ENCODE assay signal across 1 cellular context in the genomic region with DNA sequence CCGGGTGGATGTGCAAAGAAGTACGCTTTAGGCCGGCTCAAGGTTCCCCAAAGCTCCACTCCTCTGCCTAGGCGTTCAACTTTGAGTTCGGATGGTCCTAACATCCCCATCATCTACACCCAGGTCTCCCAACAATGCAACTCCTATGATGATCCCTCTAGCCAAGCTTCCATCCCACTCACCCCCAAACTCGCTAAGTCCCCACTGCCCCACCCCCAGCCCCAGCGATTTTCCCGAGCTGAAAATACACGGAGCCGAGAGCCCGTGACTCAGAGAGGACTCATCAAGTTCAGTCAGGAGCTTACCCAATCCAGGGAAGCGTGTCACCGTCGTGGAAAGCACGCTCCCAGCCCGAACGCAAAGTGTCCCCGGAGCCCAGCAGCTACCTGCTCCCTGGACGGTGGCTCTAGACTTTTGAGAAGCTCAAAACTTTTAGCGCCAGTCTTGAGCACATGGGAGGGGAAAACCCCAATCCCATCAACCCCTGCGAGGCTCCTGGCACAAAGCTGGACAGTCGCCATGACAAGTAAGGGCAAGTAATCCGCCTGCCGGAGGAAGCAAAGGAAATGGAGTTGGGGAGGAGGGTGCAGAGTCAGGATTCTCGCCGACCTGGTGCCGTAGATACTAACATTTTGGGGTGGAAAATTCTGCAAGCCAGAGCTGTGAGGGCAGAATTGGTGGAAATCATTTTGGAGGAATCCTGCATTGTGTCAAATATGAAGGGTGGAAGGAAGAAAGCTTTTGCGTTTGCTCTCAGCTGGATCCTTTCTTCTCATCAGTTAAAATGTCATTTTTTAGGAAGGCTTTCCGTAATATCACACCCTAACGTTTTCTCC.
A peak's percentile ranks its signal among the peaks of the same experiment; 100 is the strongest.
TF ChIP-seq lines count a peak whose summit lies in the region.

A gene (minus strand): TSS at position 419 of the 836 bp plus-strand sequence. CDS start 10,896 bp downstream, outside the sequence.

TF ChIP-seq in GM23338, 12 proteins besides CTCF, POLR2A, EP300 and RAD21 (continued from another document):
- TF ChIP-seq, protein P1, sequence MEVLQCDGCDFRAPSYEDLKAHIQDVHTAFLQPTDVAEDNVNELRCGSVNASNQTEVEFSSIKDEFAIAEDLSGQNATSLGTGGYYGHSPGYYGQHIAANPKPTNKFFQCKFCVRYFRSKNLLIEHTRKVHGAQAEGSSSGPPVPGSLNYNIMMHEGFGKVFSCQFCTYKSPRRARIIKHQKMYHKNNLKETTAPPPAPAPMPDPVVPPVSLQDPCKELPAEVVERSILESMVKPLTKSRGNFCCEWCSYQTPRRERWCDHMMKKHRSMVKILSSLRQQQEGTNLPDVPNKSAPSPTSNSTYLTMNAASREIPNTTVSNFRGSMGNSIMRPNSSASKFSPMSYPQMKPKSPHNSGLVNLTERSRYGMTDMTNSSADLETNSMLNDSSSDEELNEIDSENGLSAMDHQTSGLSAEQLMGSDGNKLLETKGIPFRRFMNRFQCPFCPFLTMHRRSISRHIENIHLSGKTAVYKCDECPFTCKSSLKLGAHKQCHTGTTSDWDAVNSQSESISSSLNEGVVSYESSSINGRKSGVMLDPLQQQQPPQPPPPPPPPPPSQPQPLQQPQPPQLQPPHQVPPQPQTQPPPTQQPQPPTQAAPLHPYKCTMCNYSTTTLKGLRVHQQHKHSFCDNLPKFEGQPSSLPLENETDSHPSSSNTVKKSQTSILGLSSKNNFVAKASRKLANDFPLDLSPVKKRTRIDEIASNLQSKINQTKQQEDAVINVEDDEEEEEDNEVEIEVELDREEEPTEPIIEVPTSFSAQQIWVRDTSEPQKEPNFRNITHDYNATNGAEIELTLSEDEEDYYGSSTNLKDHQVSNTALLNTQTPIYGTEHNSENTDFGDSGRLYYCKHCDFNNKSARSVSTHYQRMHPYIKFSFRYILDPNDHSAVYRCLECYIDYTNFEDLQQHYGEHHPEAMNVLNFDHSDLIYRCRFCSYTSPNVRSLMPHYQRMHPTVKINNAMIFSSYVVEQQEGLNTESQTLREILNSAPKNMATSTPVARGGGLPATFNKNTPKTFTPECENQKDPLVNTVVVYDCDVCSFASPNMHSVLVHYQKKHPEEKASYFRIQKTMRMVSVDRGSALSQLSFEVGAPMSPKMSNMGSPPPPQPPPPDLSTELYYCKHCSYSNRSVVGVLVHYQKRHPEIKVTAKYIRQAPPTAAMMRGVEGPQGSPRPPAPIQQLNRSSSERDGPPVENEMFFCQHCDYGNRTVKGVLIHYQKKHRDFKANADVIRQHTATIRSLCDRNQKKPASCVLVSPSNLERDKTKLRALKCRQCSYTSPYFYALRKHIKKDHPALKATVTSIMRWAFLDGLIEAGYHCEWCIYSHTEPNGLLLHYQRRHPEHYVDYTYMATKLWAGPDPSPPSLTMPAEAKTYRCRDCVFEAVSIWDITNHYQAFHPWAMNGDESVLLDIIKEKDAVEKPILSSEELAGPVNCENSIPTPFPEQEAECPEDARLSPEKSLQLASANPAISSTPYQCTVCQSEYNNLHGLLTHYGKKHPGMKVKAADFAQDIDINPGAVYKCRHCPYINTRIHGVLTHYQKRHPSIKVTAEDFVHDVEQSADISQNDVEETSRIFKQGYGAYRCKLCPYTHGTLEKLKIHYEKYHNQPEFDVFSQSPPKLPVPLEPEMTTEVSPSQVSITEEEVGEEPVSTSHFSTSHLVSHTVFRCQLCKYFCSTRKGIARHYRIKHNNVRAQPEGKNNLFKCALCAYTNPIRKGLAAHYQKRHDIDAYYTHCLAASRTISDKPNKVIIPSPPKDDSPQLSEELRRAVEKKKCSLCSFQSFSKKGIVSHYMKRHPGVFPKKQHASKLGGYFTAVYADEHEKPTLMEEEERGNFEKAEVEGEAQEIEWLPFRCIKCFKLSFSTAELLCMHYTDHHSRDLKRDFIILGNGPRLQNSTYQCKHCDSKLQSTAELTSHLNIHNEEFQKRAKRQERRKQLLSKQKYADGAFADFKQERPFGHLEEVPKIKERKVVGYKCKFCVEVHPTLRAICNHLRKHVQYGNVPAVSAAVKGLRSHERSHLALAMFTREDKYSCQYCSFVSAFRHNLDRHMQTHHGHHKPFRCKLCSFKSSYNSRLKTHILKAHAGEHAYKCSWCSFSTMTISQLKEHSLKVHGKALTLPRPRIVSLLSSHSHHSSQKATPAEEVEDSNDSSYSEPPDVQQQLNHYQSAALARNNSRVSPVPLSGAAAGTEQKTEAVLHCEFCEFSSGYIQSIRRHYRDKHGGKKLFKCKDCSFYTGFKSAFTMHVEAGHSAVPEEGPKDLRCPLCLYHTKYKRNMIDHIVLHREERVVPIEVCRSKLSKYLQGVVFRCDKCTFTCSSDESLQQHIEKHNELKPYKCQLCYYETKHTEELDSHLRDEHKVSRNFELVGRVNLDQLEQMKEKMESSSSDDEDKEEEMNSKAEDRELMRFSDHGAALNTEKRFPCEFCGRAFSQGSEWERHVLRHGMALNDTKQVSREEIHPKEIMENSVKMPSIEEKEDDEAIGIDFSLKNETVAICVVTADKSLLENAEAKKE (CRISPR knock-in tag; IDR thresholded peaks at IDR 0.05), result no peak
- peak; percentile 98 for TF ChIP-seq POLR2AphosphoS5 (IDR thresholded peaks at IDR 0.05; ENCODE audit: low read depth)
- TF ChIP-seq, protein P2, sequence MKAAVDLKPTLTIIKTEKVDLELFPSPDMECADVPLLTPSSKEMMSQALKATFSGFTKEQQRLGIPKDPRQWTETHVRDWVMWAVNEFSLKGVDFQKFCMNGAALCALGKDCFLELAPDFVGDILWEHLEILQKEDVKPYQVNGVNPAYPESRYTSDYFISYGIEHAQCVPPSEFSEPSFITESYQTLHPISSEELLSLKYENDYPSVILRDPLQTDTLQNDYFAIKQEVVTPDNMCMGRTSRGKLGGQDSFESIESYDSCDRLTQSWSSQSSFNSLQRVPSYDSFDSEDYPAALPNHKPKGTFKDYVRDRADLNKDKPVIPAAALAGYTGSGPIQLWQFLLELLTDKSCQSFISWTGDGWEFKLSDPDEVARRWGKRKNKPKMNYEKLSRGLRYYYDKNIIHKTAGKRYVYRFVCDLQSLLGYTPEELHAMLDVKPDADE (IDR thresholded peaks at IDR 0.05), result peak; percentile 94
